Comparison of ENCODE assay signal across 28 cellular contexts in genomic region chr4:4559596-4559995, GRCh38. TPM values are rescaled to one million over a fixed set of nuclear protein-coding genes. Genes with fewer than 3 reads are reported as not detected.
DNase-seq lines count a peak whose midpoint lies in the region; ATAC-seq and TF ChIP-seq lines count a peak whose summit lies in the region.
"Had no signal": no experiment of that assay in that cellular context is flagged by ENCODE, and none has a peak within 500 bp of the region (broad histone marks: within the 10 kb centered on the region; RNA-seq: fewer than 3 reads in every experiment).

No MANE protein-coding gene starts in this region.

- no peak overlapping the region for H4K8ac ChIP-seq in trophoblast cell (ENCODE audit: low read depth, low read length)

- H3K4ac ChIP-seq in trophoblast cell (ENCODE audit: low read depth, low read length): no peak overlapping the region

- H3K23ac ChIP-seq in trophoblast cell (ENCODE audit: low read length): no peak overlapping the region

- H3K18ac ChIP-seq in trophoblast cell (ENCODE audit: low read length): no peak overlapping the region

- DNase-seq in EH (ENCODE audit: low read depth) (peak; percentile 49), choroid plexus epithelial cell (ENCODE audit: low read depth) (peak; percentile 24), trophoblast cell (peak; percentile 58 to 62), heart left ventricle (no peak)
- DNase-seq: activated CD4-positive, alpha-beta T cell treated with anti-CD3 and anti-CD28 coated beads, Interleukin-2, amount 10 ng/mL, durations not matched to agents 24 days and 14 days; activated CD8-positive, alpha-beta memory T cell treated with anti-CD3 and anti-CD28 coated beads, Interleukin-2, amount 50 U/mL, for 4 hours; activated gamma-delta T cell treated with Interleukin-2 at 50 U/mL for 16 hours; AML-193; amygdala; central memory CD4-positive, alpha-beta T cell; COR-L47; DND-41; dorsolateral prefrontal cortex; foreskin melanocyte; hippocampal formation; MM.1S; NCI-H146; NCI-H2171 treated with DMSO at 0.1 percent for 48 hours; NCI-H69; RPMI8226; stimulated activated CD4-positive, alpha-beta T cell treated with anti-CD3 and anti-CD28 coated beads, Interleukin-2, amount 100 ng/mL, for 24 hours; T-helper 17 cell; testis had no signal

- peaks cover 4 to 10% of the 10 kb centered on the region in 2 experiments for H3K4me1 ChIP-seq in trophoblast cell (ENCODE audit: control insufficient read depth in 1 of 2, insufficient read depth in 2 of 2, low read length in 2 of 2)
- H3K4me1 ChIP-seq in heart left ventricle: no peaks in the 10 kb centered on the region
- H3K4me1 ChIP-seq: testis had no signal

- TF ChIP-seq RAD21 in Ishikawa (IDR thresholded peaks at IDR 0.05; ENCODE audit: low read depth): no peak

- no peak overlapping the region for H3K4me3 ChIP-seq in choroid plexus epithelial cell (ENCODE audit: low read depth, low read length)
- H3K4me3 ChIP-seq in trophoblast cell (ENCODE audit: low read depth, low read length): no peak overlapping the region
- no peak overlapping the region for H3K4me3 ChIP-seq in heart left ventricle
- H3K4me3 ChIP-seq: SK-N-MC, testis had no signal

- H3K9me3 ChIP-seq in trophoblast cell (ENCODE audit: insufficient read depth, low read depth, low read length): peaks cover 2% of the 10 kb centered on the region
- no peaks in the 10 kb centered on the region for H3K9me3 ChIP-seq in heart left ventricle
- H3K9me3 ChIP-seq: testis had no signal

- H2BK120ac ChIP-seq in trophoblast cell (ENCODE audit: insufficient read depth, low read length, poor library complexity): no peak overlapping the region

- peaks cover 3% of the 10 kb centered on the region for H3K79me1 ChIP-seq in trophoblast cell (ENCODE audit: low read length)

- H3K36me3 ChIP-seq in trophoblast cell (ENCODE audit: control insufficient read depth in 1 of 2, insufficient read depth in 2 of 2, low read length in 2 of 2) (no peaks in the 10 kb centered on the region), heart left ventricle (no peaks in the 10 kb centered on the region)

- intact Hi-C loops in heart left ventricle (cut with DNase I): no loop called here

- H3K14ac ChIP-seq in trophoblast cell (ENCODE audit: low read length): no peak overlapping the region

- TF ChIP-seq POLR2A in heart left ventricle (IDR thresholded peaks at IDR 0.05): no peak

- no peak overlapping the region for H3K27ac ChIP-seq in trophoblast cell (ENCODE audit: low read depth, low read length)
- no peak overlapping the region for H3K27ac ChIP-seq in heart left ventricle
- H3K27ac ChIP-seq: SK-N-MC, testis had no signal

- H2AFZ ChIP-seq in trophoblast cell (ENCODE audit: insufficient read depth, low read length, poor library complexity): no peak overlapping the region

- WGBS in trophoblast cell (ENCODE audit: extremely low coverage, insufficient coverage, insufficient read length): no CpG with 5 or more reads among the region's 6 CpGs
- 65 to 69% (median 67%) methylated on average over 6 of the region's 6 CpGs for WGBS in heart left ventricle, 4 donors

- TF ChIP-seq CTCF in choroid plexus epithelial cell (conservative IDR thresholded peaks at IDR 0.05; ENCODE audit: low read depth, low read length) (no peak), heart left ventricle (IDR thresholded peaks at IDR 0.05) (no peak)

- H2BK12ac ChIP-seq in trophoblast cell (ENCODE audit: low read length): no peak overlapping the region

- no peak overlapping the region for H3K4me2 ChIP-seq in trophoblast cell (ENCODE audit: low read length)

- no peak overlapping the region for H4K91ac ChIP-seq in trophoblast cell (ENCODE audit: low read depth, low read length)

- no peak overlapping the region for H4K12ac ChIP-seq in trophoblast cell (ENCODE audit: low read depth, low read length)

- H3K27me3 ChIP-seq in trophoblast cell (ENCODE audit: insufficient read depth, low read length): no peaks in the 10 kb centered on the region
- no peaks in the 10 kb centered on the region for H3K27me3 ChIP-seq in heart left ventricle
- H3K27me3 ChIP-seq: dorsolateral prefrontal cortex, testis had no signal

- no peak overlapping the region for H2AK5ac ChIP-seq in trophoblast cell (ENCODE audit: low read length)

- H3K79me2 ChIP-seq in trophoblast cell (ENCODE audit: control insufficient read depth, insufficient read depth, low read length, poor library complexity): no peaks in the 10 kb centered on the region

- no peak for ATAC-seq in HG03097 (IDR thresholded peaks at IDR 0.05; ENCODE audit: low FRiP score, unreplicated experiment)
- no peak for ATAC-seq in heart left ventricle
- no peak for ATAC-seq in GM21529 (IDR thresholded peaks at IDR 0.05; ENCODE audit: unreplicated experiment)
- ATAC-seq: stimulated activated memory B cell treated with anti-CD40 and anti-IgM and Interleukin-4, amounts not matched to agents 10 μg/mL and 1 μg/mL and 100 μg/mL, for 72 hours; T-helper 17 cell had no signal

- no peak overlapping the region for H2BK5ac ChIP-seq in trophoblast cell (ENCODE audit: low read depth, low read length, poor library complexity)

- H3K9ac ChIP-seq in trophoblast cell (ENCODE audit: low read length): no peak overlapping the region

- TF ChIP-seq EP300 in Ishikawa (IDR thresholded peaks at IDR 0.05; ENCODE audit: borderline replicate concordance): peak; percentile 27; the same call in 1 of the 2 replicates

TF ChIP-seq in Ishikawa, 13 proteins besides CTCF, POLR2A, EP300 and RAD21:
- TF ChIP-seq TEAD4 (IDR thresholded peaks at IDR 0.05) (peak; percentile 17; the same call in 1 of the 2 replicates), ZBTB7A (IDR thresholded peaks at IDR 0.05; ENCODE audit: low read depth) (no peak)

RNA-seq across cellular contexts. Expression of gene STX18, which starts 17.7 kb away (rescaled TPM):
- 30.1 and 32.5 TPM in 2 replicates for polyA plus RNA-seq in trophoblast cell (2013)
- total RNA-seq in heart left ventricle: 10 to 100 TPM; 10.1 to 23.1 (median 16.6) TPM
- 10 to 100 TPM; 18.0 to 26.1 TPM for polyA plus RNA-seq in heart left ventricle

Comparison
In these comparisons a context has a peak if more than half of its experiments do, and no peak if none do; other contexts are left out.
1. DNase-seq: peak in EH (single experiment), choroid plexus epithelial cell (single experiment) and trophoblast cell (2 of 2); none in heart left ventricle (0 of 5).